20 cellular contexts compared by ENCODE assay signal in genomic region chr11:11764428-11764803, GRCh38.
DNase-seq lines count a peak whose midpoint lies in the region; TF ChIP-seq lines count a peak whose summit lies in the region.
"Had no signal": no experiment of that assay in that cellular context is flagged by ENCODE, and none has a peak within 500 bp of the region (broad histone marks: within the 10 kb centered on the region; RNA-seq: fewer than 3 reads in every experiment).

No MANE protein-coding gene starts in this region.

- H3K4me1 ChIP-seq in BLaER1 (peaks cover 13% of the 10 kb centered on the region), Karpas-422 (ENCODE audit: low read length) (peaks cover 8% of the 10 kb centered on the region), right atrium auricular region (no peaks in the 10 kb centered on the region)
- H3K4me1 ChIP-seq: A549 had no signal

- H3K4me2 ChIP-seq in BLaER1: peak overlapping the region; percentile 52
- H3K4me2 ChIP-seq in Karpas-422 (ENCODE audit: low read depth, low read length, poor library complexity, severe bottlenecking): no peak overlapping the region
- no peak overlapping the region for H3K4me2 ChIP-seq in neural cell (ENCODE audit: low read length)
- H3K4me2 ChIP-seq: A549 had no signal

- H4K20me1 ChIP-seq in BLaER1 (no peaks in the 10 kb centered on the region), Karpas-422 (ENCODE audit: insufficient read depth, low read depth, low read length) (no peaks in the 10 kb centered on the region), neural cell (ENCODE audit: insufficient read depth) (no peaks in the 10 kb centered on the region)

- H3K4me3 ChIP-seq in BLaER1 (no peak overlapping the region), Karpas-422 (ENCODE audit: low read length) (no peak overlapping the region), neural cell (ENCODE audit: low read length) (peak overlapping the region; percentile 48), right atrium auricular region (no peak overlapping the region)
- H3K4me3 ChIP-seq: A549, GM12878 had no signal

- H3K27me3 ChIP-seq in BLaER1 (no peaks in the 10 kb centered on the region), Karpas-422 (ENCODE audit: low read length) (no peaks in the 10 kb centered on the region), neural cell (ENCODE audit: insufficient read depth, low read depth, low read length) (no peaks in the 10 kb centered on the region), right atrium auricular region (no peaks in the 10 kb centered on the region)

- H3K79me2 ChIP-seq in Karpas-422 (ENCODE audit: low read length) (no peaks in the 10 kb centered on the region), neural cell (replicated peaks; ENCODE audit: insufficient read depth, low read length) (no peaks in the 10 kb centered on the region)

- peak; percentile 33 for TF ChIP-seq EP300 in neural cell (conservative IDR thresholded peaks at IDR 0.05; ENCODE audit: poor library complexity, severe bottlenecking)

- H3K36me3 ChIP-seq in BLaER1 (no peaks in the 10 kb centered on the region), Karpas-422 (ENCODE audit: insufficient read depth, low read length) (no peaks in the 10 kb centered on the region), neural cell (ENCODE audit: insufficient read depth, low read length) (no peaks in the 10 kb centered on the region), right atrium auricular region (no peaks in the 10 kb centered on the region)

- no peak overlapping the region for H2AFZ ChIP-seq in Karpas-422 (ENCODE audit: low read length)
- no peak overlapping the region for H2AFZ ChIP-seq in neural cell (ENCODE audit: low read depth, low read length)

- no peak for TF ChIP-seq CTCF in neural cell (IDR thresholded peaks at IDR 0.05; ENCODE audit: poor library complexity, severe bottlenecking)
- TF ChIP-seq CTCF in right atrium auricular region (IDR thresholded peaks at IDR 0.05): no peak

- H3K9ac ChIP-seq in BLaER1 (no peak overlapping the region), Karpas-422 (ENCODE audit: low read length) (no peak overlapping the region), neural cell (ENCODE audit: low read length) (peak overlapping the region; percentile 20)

- H3K9me2 ChIP-seq in Karpas-422 (replicated peaks; ENCODE audit: insufficient read depth, low read length): no peaks in the 10 kb centered on the region
- no peaks in the 10 kb centered on the region for H3K9me2 ChIP-seq in neural cell (ENCODE audit: insufficient read depth, low read length)

- H3K9me3 ChIP-seq in BLaER1 (no peaks in the 10 kb centered on the region), Karpas-422 (ENCODE audit: low read length) (no peaks in the 10 kb centered on the region), neural cell (ENCODE audit: low read length) (no peaks in the 10 kb centered on the region), right atrium auricular region (no peaks in the 10 kb centered on the region)

- TF ChIP-seq RAD21 in neural cell (conservative IDR thresholded peaks at IDR 0.05): no peak

- DNase-seq in Karpas-422 (peak; percentile 54), NCI-H748 (lab: John Stamatoyannopoulos, UW; ENCODE audit: unreplicated experiment) (no peak), right atrium auricular region (ENCODE audit: low spot score) (no peak)
- DNase-seq: AML-193; CD4-positive, alpha-beta T cell; CD8-positive, alpha-beta T cell; COR-L47; DMS 273 treated with DMSO at 0.1 percent for 48 hours; DMS153; DMS53; DMS79; DND-41; EL; GDM1 had no signal

- H3K27ac ChIP-seq in BLaER1 (no peak overlapping the region), Karpas-422 (ENCODE audit: low read length) (no peak overlapping the region), neural cell (ENCODE audit: low read length) (peak overlapping the region; percentile 69), right atrium auricular region (no peak overlapping the region)
- H3K27ac ChIP-seq: 22Rv1, A549, C4-2B had no signal

- H3F3A ChIP-seq in neural cell (ENCODE audit: insufficient read depth, low read length, poor library complexity, severe bottlenecking): no peaks in the 10 kb centered on the region

TF ChIP-seq in neural cell, 6 proteins besides CTCF, POLR2A, EP300 and RAD21:
- TF ChIP-seq MXI1 (conservative IDR thresholded peaks at IDR 0.05; ENCODE audit: poor library complexity, severe bottlenecking) (no peak), EZH2 (IDR thresholded peaks at IDR 0.05; ENCODE audit: borderline replicate concordance, insufficient read depth, low read length, poor library complexity, severe bottlenecking) (no peak), SMC3 (conservative IDR thresholded peaks at IDR 0.05; ENCODE audit: poor library complexity) (no peak), TAF1 (IDR thresholded peaks at IDR 0.05; ENCODE audit: low read depth) (no peak), POLR2AphosphoS5 (IDR thresholded peaks at IDR 0.05) (no peak)
- TF ChIP-seq, protein P1, sequence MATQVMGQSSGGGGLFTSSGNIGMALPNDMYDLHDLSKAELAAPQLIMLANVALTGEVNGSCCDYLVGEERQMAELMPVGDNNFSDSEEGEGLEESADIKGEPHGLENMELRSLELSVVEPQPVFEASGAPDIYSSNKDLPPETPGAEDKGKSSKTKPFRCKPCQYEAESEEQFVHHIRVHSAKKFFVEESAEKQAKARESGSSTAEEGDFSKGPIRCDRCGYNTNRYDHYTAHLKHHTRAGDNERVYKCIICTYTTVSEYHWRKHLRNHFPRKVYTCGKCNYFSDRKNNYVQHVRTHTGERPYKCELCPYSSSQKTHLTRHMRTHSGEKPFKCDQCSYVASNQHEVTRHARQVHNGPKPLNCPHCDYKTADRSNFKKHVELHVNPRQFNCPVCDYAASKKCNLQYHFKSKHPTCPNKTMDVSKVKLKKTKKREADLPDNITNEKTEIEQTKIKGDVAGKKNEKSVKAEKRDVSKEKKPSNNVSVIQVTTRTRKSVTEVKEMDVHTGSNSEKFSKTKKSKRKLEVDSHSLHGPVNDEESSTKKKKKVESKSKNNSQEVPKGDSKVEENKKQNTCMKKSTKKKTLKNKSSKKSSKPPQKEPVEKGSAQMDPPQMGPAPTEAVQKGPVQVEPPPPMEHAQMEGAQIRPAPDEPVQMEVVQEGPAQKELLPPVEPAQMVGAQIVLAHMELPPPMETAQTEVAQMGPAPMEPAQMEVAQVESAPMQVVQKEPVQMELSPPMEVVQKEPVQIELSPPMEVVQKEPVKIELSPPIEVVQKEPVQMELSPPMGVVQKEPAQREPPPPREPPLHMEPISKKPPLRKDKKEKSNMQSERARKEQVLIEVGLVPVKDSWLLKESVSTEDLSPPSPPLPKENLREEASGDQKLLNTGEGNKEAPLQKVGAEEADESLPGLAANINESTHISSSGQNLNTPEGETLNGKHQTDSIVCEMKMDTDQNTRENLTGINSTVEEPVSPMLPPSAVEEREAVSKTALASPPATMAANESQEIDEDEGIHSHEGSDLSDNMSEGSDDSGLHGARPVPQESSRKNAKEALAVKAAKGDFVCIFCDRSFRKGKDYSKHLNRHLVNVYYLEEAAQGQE (IDR thresholded peaks at IDR 0.05; ENCODE audit: borderline replicate concordance): no peak
TF ChIP-seq in neural cell: peak in this region for 0.
